9 cellular contexts compared by ENCODE assay signal in the genomic region with DNA sequence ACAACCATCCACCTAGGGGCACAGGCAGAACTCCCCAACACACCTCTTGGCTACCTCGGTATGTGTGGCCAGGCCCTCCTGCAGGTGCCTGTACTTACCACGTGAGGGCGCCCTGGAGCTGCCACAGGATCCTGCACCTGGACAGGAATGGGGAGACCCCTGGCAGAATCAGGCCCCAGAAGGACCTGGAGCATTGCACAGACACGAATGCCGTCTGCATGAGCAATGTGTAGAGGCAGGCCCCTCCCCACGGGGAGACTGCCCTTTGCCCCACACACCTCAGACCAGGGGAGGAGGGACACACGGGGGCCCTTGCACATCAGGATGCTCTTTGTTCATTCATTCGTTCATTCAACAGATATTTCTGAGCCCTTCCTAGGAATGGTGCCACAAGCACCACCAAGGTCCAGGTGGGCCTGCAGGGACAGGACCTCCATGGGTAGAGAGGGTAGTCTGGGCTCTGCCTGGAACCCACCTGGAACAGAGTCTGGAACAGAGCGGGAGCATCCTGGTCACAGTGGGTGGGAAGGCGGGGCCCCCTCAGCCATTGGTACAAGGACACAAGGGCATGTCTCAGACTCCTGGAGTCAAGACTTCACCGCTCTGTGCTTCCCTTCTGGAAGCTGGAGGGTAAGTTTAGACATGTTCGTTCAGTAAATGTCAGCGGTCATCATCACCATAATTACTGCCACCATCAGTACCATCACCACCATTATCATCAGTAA. TPM values are rescaled to one million over a fixed set of nuclear protein-coding genes. Genes with fewer than 3 reads are reported as not detected.
DNase-seq lines count a peak whose midpoint lies in the region; TF ChIP-seq lines count a peak whose summit lies in the region.
"Had no signal": no experiment of that assay in that cellular context is flagged by ENCODE, and none has a peak within 500 bp of the region (broad histone marks: within the 10 kb centered on the region; RNA-seq: fewer than 3 reads in every experiment).

No MANE protein-coding gene starts in this region.

- peaks cover 3% of the 10 kb centered on the region for H3K4me1 Mint-ChIP-seq in activated CD4-positive, alpha-beta memory T cell treated with anti-CD3 and anti-CD28 coated beads, Interleukin-2, amount 10 ng/mL, durations not matched to agents 7 days and 5 days

- no peaks in the 10 kb centered on the region for H3K79me2 ChIP-seq in osteoblast (ENCODE audit: insufficient read depth, low read length)

- H3K9me3 ChIP-seq in osteoblast (ENCODE audit: low read depth, low read length): no peaks in the 10 kb centered on the region

- POLR2A ChIA-PET in activated CD4-positive, alpha-beta memory T cell treated with anti-CD3 and anti-CD28 coated beads, Interleukin-2, amount 10 ng/mL, durations not matched to agents 7 days and 5 days (lab: Charles Lee): no interaction called here

- CTCF ChIA-PET in activated CD4-positive, alpha-beta memory T cell treated with anti-CD3 and anti-CD28 coated beads, Interleukin-2, amount 10 ng/mL, durations not matched to agents 7 days and 5 days (lab: Charles Lee): interaction anchor here (0.6 kb wide), 1 partner anchor 9 kb away, joined by 3 read pairs; no protein-coding TSS in a partner anchor

- no peaks in the 10 kb centered on the region for H3K36me3 ChIP-seq in osteoblast (ENCODE audit: insufficient read depth, low read length)

- no peak overlapping the region for H3K4me2 ChIP-seq in osteoblast (ENCODE audit: insufficient read depth, low read length)

- peaks cover 16% of the 10 kb centered on the region for H3K27me3 Mint-ChIP-seq in activated CD4-positive, alpha-beta memory T cell treated with anti-CD3 and anti-CD28 coated beads, Interleukin-2, amount 10 ng/mL, durations not matched to agents 7 days and 5 days

- no peaks in the 10 kb centered on the region for H3K36me3 Mint-ChIP-seq in activated CD4-positive, alpha-beta memory T cell treated with anti-CD3 and anti-CD28 coated beads, Interleukin-2, amount 10 ng/mL, durations not matched to agents 7 days and 5 days (ENCODE audit: low read depth)
- H3K36me3 Mint-ChIP-seq: activated naive CD8-positive, alpha-beta T cell had no signal

- peak; percentile 90 for TF ChIP-seq CTCF in epithelial cell of proximal tubule (conservative IDR thresholded peaks at IDR 0.05; ENCODE audit: low read depth, low read length)
- TF ChIP-seq CTCF in osteoblast (IDR thresholded peaks at IDR 0.05; ENCODE audit: extremely low read depth, low read depth, low read length): peak; percentile 80
- no peak for TF ChIP-seq CTCF in coronary artery (IDR thresholded peaks at IDR 0.05)

- H3K27ac ChIP-seq in osteoblast (ENCODE audit: low read depth, low read length) (no peak overlapping the region), coronary artery (no peak overlapping the region)

- H3K4me3 Mint-ChIP-seq in activated CD4-positive, alpha-beta memory T cell treated with anti-CD3 and anti-CD28 coated beads, Interleukin-2, amount 10 ng/mL, durations not matched to agents 7 days and 5 days: no peak overlapping the region
- H3K4me3 Mint-ChIP-seq: activated naive CD8-positive, alpha-beta T cell had no signal

- no peaks in the 10 kb centered on the region for H3K4me1 ChIP-seq in osteoblast (ENCODE audit: insufficient read depth, low read length)

- no peak overlapping the region for H2AFZ ChIP-seq in osteoblast (ENCODE audit: low read length)

- no peak overlapping the region for H3K27ac Mint-ChIP-seq in activated CD4-positive, alpha-beta memory T cell treated with anti-CD3 and anti-CD28 coated beads, Interleukin-2, amount 10 ng/mL, durations not matched to agents 7 days and 5 days
- H3K27ac Mint-ChIP-seq: activated naive CD8-positive, alpha-beta T cell had no signal

- H4K20me1 ChIP-seq in osteoblast (ENCODE audit: insufficient read depth, low read length): peaks cover 3% of the 10 kb centered on the region

- peak; percentile 50 for DNase-seq in NCI-H146 (lab: John Stamatoyannopoulos, UW)
- no peak for DNase-seq in NCI-H146 treated with DMSO at 0.1 percent for 48 hours (lab: John Stamatoyannopoulos, UW; ENCODE audit: unreplicated experiment)
- DNase-seq in NAMALWA (ENCODE audit: low spot score): peak; percentile 72
- DNase-seq in activated CD4-positive, alpha-beta memory T cell treated with anti-CD3 and anti-CD28 coated beads, Interleukin-2, amount 10 ng/mL, durations not matched to agents 7 days and 5 days: peak; percentile 55
- DNase-seq in epithelial cell of proximal tubule (ENCODE audit: low read depth): no peak
- DNase-seq in osteoblast (ENCODE audit: insufficient read length, low spot score, missing footprints): peak; percentile 98
- DNase-seq in coronary artery (ENCODE audit: low spot score): no peak
- no peak for DNase-seq in GF-D8 (lab: John Stamatoyannopoulos, UW)

- H3K9me3 Mint-ChIP-seq in activated CD4-positive, alpha-beta memory T cell treated with anti-CD3 and anti-CD28 coated beads, Interleukin-2, amount 10 ng/mL, durations not matched to agents 7 days and 5 days: peaks cover 4% of the 10 kb centered on the region

- H3K27me3 ChIP-seq in osteoblast (ENCODE audit: insufficient read depth, low read length): peaks cover 14% of the 10 kb centered on the region

- H3K4me3 ChIP-seq in epithelial cell of proximal tubule (ENCODE audit: low read depth, low read length) (no peak overlapping the region), osteoblast (ENCODE audit: insufficient read depth, low read length) (no peak overlapping the region), coronary artery (no peak overlapping the region)

RNA-seq across cellular contexts. Expression of a gene that starts 32.3 kb away (rescaled TPM):
- total RNA-seq in activated CD4-positive, alpha-beta memory T cell treated with anti-CD3 and anti-CD28 coated beads, Interleukin-2, amount 10 ng/mL, durations not matched to agents 7 days and 5 days: 10 to 100 TPM; 36.1 to 36.8 TPM
- total RNA-seq in epithelial cell of proximal tubule (20.4 and 30.5 TPM in 2 replicates), osteoblast (23.9 and 26.8 TPM in 2 replicates)

RNA-seq across cellular contexts. Expression of a gene that starts 52.1 kb away (rescaled TPM):
- total RNA-seq in activated CD4-positive, alpha-beta memory T cell treated with anti-CD3 and anti-CD28 coated beads, Interleukin-2, amount 10 ng/mL, durations not matched to agents 7 days and 5 days: not detected
- total RNA-seq in epithelial cell of proximal tubule: 1.1 and 10.6 TPM in 2 replicates
- under 0.01 and 0.29 TPM in 2 replicates for total RNA-seq in osteoblast

Comparison
In these comparisons a context has a peak if more than half of its experiments do, and no peak if none do; other contexts are left out.
1. DNase-seq: peak in NCI-H146 (single experiment), NAMALWA (single experiment), activated CD4-positive, alpha-beta memory T cell treated with anti-CD3 and anti-CD28 coated beads, Interleukin-2, amount 10 ng/mL, durations not matched to agents 7 days and 5 days (single experiment) and osteoblast (single experiment); none in NCI-H146 treated with DMSO at 0.1 percent for 48 hours (single experiment), epithelial cell of proximal tubule (single experiment), coronary artery (single experiment) and GF-D8 (single experiment).